8 cellular contexts compared by ENCODE assay signal in the genomic region with DNA sequence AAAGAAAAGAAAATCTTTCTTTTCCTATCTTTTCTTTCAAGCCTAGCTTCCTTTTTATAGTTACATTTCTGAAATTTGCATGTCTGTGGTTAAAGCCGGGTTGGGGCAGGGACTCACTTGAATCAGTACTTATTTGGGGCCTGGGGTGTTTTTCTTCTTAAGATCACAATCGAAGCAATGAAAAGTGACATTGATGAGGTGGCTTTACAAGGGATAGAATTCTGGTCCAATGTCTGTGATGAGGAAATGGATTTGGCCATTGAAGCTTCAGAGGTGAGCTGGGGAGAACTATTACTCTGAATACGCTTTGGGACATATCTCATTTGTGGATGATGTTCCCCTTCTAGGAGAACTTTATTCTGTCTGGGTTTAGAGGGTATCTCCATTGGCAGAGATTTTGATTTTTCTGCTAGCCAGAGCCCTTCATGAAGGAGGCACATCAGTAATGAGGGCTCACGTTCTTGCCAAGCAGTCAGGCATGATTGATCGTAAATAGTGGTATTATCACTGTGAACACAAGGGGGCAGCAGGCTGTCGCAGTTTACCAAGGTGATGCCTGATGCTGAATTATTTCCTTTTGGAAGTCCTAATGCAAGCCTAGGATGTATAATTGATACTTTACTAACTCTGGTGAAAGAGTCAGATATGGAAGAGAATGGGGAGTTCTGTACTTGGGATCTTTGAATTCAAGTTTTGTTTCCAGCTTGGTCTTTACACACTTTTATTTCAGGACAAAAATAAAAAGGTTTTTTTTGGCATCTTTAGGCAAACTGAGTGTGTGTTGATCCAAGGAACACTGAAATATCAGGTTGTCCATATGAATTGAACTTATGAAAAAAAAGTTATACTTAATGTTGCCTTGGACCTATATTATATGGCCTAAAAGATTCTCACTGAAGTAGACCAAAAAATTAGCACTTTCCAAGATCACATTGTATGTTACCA. TPM values are rescaled to one million over a fixed set of nuclear protein-coding genes. Genes with fewer than 3 reads are reported as not detected.
A peak's percentile ranks its signal among the peaks of the same experiment; 100 is the strongest.
DNase-seq lines count a peak whose midpoint lies in the region; ATAC-seq and TF ChIP-seq lines count a peak whose summit lies in the region.

No MANE protein-coding gene starts in this region.

- no peak overlapping the region for H2AFZ ChIP-seq in mesenchymal stem cell (ENCODE audit: low read depth, low read length)

- H4K91ac ChIP-seq in mesenchymal stem cell (ENCODE audit: low read length) = no peak overlapping the region

- 60% methylated on average over 6 of the region's 6 CpGs for WGBS in mesenchymal stem cell

- H3K9me3 Mint-ChIP-seq in activated CD4-positive, alpha-beta T cell treated with anti-CD3 and anti-CD28 coated beads, Interleukin-2, amount 10 ng/mL, durations not matched to agents 7 days and 5 days = no peaks in the 10 kb centered on the region

- H3K4me3 Mint-ChIP-seq in activated CD4-positive, alpha-beta T cell treated with anti-CD3 and anti-CD28 coated beads, Interleukin-2, amount 10 ng/mL, durations not matched to agents 7 days and 5 days = no peak overlapping the region

- H3K27ac Mint-ChIP-seq in activated CD4-positive, alpha-beta T cell treated with anti-CD3 and anti-CD28 coated beads, Interleukin-2, amount 10 ng/mL, durations not matched to agents 7 days and 5 days = peak overlapping the region; percentile 74

- no peak overlapping the region for H3K4ac ChIP-seq in mesenchymal stem cell (ENCODE audit: low read depth in 1 of 2, low read length in 2 of 2)

- peaks cover 45% of the 10 kb centered on the region for H3K4me1 Mint-ChIP-seq in activated CD4-positive, alpha-beta T cell treated with anti-CD3 and anti-CD28 coated beads, Interleukin-2, amount 10 ng/mL, durations not matched to agents 7 days and 5 days

- H2BK5ac ChIP-seq in mesenchymal stem cell (ENCODE audit: low read depth, low read length, poor library complexity, severe bottlenecking) = no peak overlapping the region

- H3K27me3 ChIP-seq in BLaER1 treated with 17β-estradiol and CSF1 and Interleukin-3, amounts not matched to agents 10 nM and 100 nM = no peaks in the 10 kb centered on the region
- no peaks in the 10 kb centered on the region for H3K27me3 ChIP-seq in dorsolateral prefrontal cortex
- H3K27me3 ChIP-seq in mesenchymal stem cell (ENCODE audit: control insufficient read depth in 1 of 2, insufficient read depth in 1 of 2, low read length in 2 of 2) = no peaks in the 10 kb centered on the region

- H2AK5ac ChIP-seq in mesenchymal stem cell (ENCODE audit: low read length, severe bottlenecking) = no peak overlapping the region

- intact Hi-C loops in dorsolateral prefrontal cortex (cut with DNase I) = loop anchor here in 1 of 2 donors (5.0 kb wide), 1 partner anchor 138 kb away; no protein-coding TSS in a partner anchor

- peaks cover 63% of the 10 kb centered on the region for H3K36me3 Mint-ChIP-seq in activated CD4-positive, alpha-beta T cell treated with anti-CD3 and anti-CD28 coated beads, Interleukin-2, amount 10 ng/mL, durations not matched to agents 7 days and 5 days (ENCODE audit: low read depth)

- TF ChIP-seq CTCF in HEK293 (tag by site-specific recombination; IDR thresholded peaks at IDR 0.05) = peak; percentile 60
- TF ChIP-seq CTCF in dorsolateral prefrontal cortex (IDR thresholded peaks at IDR 0.05 in 54 of 56, conservative IDR thresholded peaks at IDR 0.05 in 2 of 56; ENCODE audit: low read depth in 1 of 56, partially characterized antibody in 56 of 56) = peak; percentile 53 to 89 (median 80)

- peak overlapping the region in 10 of 11 experiments; percentile 18 to 50 (median 36); a peak in 13 of 22 replicates for H3K4me2 ChIP-seq in BLaER1 treated with 17β-estradiol and CSF1 and Interleukin-3, amounts not matched to agents 10 nM and 100 nM
- H3K4me2 ChIP-seq in mesenchymal stem cell (ENCODE audit: low read length, poor library complexity, severe bottlenecking) = no peak overlapping the region

- peak; percentile 61 for DNase-seq in NCI-H510A treated with DMSO at 0.1 percent for 48 hours (lab: John Stamatoyannopoulos, UW)
- DNase-seq in activated CD4-positive, alpha-beta T cell treated with anti-CD3 and anti-CD28 coated beads, Interleukin-2, amount 10 ng/mL, durations not matched to agents 7 days and 5 days = peak; percentile 75
- DNase-seq in dorsolateral prefrontal cortex = peak in 8 of 10 donors; percentile 28 to 68 (median 54)
- peak; percentile 65 for DNase-seq in mesenchymal stem cell
- DNase-seq in stimulated activated CD8-positive, alpha-beta memory T cell treated with anti-CD3 and anti-CD28 coated beads, Interleukin-4, amount 100 ng/mL, for 24 hours (ENCODE audit: low read depth) = peak; percentile 31

- no peak overlapping the region for H2BK15ac ChIP-seq in mesenchymal stem cell (ENCODE audit: low read depth, poor library complexity, severe bottlenecking)

- H2BK120ac ChIP-seq in mesenchymal stem cell (ENCODE audit: low read depth, low read length) = no peak overlapping the region

- H3K4me3 ChIP-seq in BLaER1 treated with 17β-estradiol and CSF1 and Interleukin-3, amounts not matched to agents 10 nM and 100 nM = no peak overlapping the region
- H3K4me3 ChIP-seq in HEK293 (ENCODE audit: low read depth, low read length) = no peak overlapping the region
- H3K4me3 ChIP-seq in dorsolateral prefrontal cortex = no peak overlapping the region
- no peak overlapping the region for H3K4me3 ChIP-seq in mesenchymal stem cell (ENCODE audit: insufficient read depth in 1 of 2, low read depth in 1 of 2, low read length in 2 of 2)

- H3K14ac ChIP-seq in mesenchymal stem cell (ENCODE audit: low read length in 2 of 2) = no peak overlapping the region

- no peak overlapping the region for H2BK12ac ChIP-seq in mesenchymal stem cell (ENCODE audit: low read length in 2 of 2)

- H3K36me3 ChIP-seq in BLaER1 treated with 17β-estradiol and CSF1 and Interleukin-3, amounts not matched to agents 10 nM and 100 nM = peaks cover 89 to 100% (median 96%) of the 10 kb centered on the region in 11 experiments
- H3K36me3 ChIP-seq in HEK293 (ENCODE audit: control insufficient read depth in 2 of 2, insufficient read depth in 1 of 2, low read length in 2 of 2) = peaks cover 95 to 97% of the 10 kb centered on the region in 2 experiments
- peaks cover 49 to 93% of the 10 kb centered on the region in 2 experiments for H3K36me3 ChIP-seq in mesenchymal stem cell (ENCODE audit: control insufficient read depth in 1 of 2, insufficient read depth in 2 of 2, low read depth in 1 of 2, low read length in 2 of 2)

- no peak overlapping the region for H3K23ac ChIP-seq in mesenchymal stem cell (ENCODE audit: low read length in 2 of 2)

- peaks cover 29 to 59% (median 37%) of the 10 kb centered on the region in 10 experiments for H3K4me1 ChIP-seq in BLaER1 treated with 17β-estradiol and CSF1 and Interleukin-3, amounts not matched to agents 10 nM and 100 nM
- H3K4me1 ChIP-seq in HEK293 (ENCODE audit: control insufficient read depth, insufficient read depth, low read length) (no peaks in the 10 kb centered on the region), mesenchymal stem cell (ENCODE audit: control insufficient read depth, insufficient read depth, low read depth, low read length) (no peaks in the 10 kb centered on the region)

- peaks cover 10% of the 10 kb centered on the region for H3K79me1 ChIP-seq in mesenchymal stem cell (replicated peaks; ENCODE audit: low read length, poor library complexity, severe bottlenecking)

- POLR2A ChIA-PET in HEK293 (lab: Yijun Ruan, JAX) = interaction anchor here (0.7 to 3.7 kb wide), 7 partner anchors 10 to 44 kb away, joined by 3 to 48 read pairs (median 6); a partner anchor contains a TSS
- POLR2A ChIA-PET in activated CD4-positive, alpha-beta T cell treated with anti-CD3 and anti-CD28 coated beads, Interleukin-2, amount 10 ng/mL, durations not matched to agents 7 days and 5 days (lab: Charles Lee) = no interaction called here

- CTCF ChIA-PET in HEK293 (lab: Yijun Ruan, JAX) = interaction anchor here (0.6 to 7.0 kb wide), 27 partner anchors 10 to 226 kb away, joined by 3 to 107 read pairs (median 4); no protein-coding TSS in a partner anchor
- CTCF ChIA-PET in activated CD4-positive, alpha-beta T cell treated with anti-CD3 and anti-CD28 coated beads, Interleukin-2, amount 10 ng/mL, durations not matched to agents 7 days and 5 days (lab: Charles Lee) = interaction anchor here (0.8 to 4.9 kb wide), 13 partner anchors 10 to 75 kb away, joined by 3 to 35 read pairs (median 4); a partner anchor contains a TSS

- no peak overlapping the region for H3K18ac ChIP-seq in mesenchymal stem cell (ENCODE audit: low read depth in 1 of 2, low read length in 2 of 2)

- H3K27me3 Mint-ChIP-seq in activated CD4-positive, alpha-beta T cell treated with anti-CD3 and anti-CD28 coated beads, Interleukin-2, amount 10 ng/mL, durations not matched to agents 7 days and 5 days = no peaks in the 10 kb centered on the region

- H3K27ac ChIP-seq in BLaER1 treated with 17β-estradiol and CSF1 and Interleukin-3, amounts not matched to agents 10 nM and 100 nM = peak overlapping the region in 4 of 11 experiments; percentile 0 to 50 (median 6); a peak in 3 of 22 replicates
- H3K27ac ChIP-seq in HEK293 (ENCODE audit: extremely low read depth, low read depth, low read length) = no peak overlapping the region
- H3K27ac ChIP-seq in dorsolateral prefrontal cortex = peak overlapping the region in 8 of 59 donors; percentile 22 to 57 (median 40)
- H3K27ac ChIP-seq in mesenchymal stem cell (ENCODE audit: low read length, poor library complexity, severe bottlenecking) = no peak overlapping the region

- H3K9me3 ChIP-seq in BLaER1 treated with 17β-estradiol and CSF1 and Interleukin-3, amounts not matched to agents 10 nM and 100 nM (replicated peaks in 1 of 11) = no peaks in the 10 kb centered on the region
- H3K9me3 ChIP-seq in HEK293 (ENCODE audit: control insufficient read depth, insufficient read depth, low read depth, low read length) (no peaks in the 10 kb centered on the region), mesenchymal stem cell (ENCODE audit: control insufficient read depth, low read length) (no peaks in the 10 kb centered on the region)

- peak overlapping the region in 4 of 11 experiments; percentile 1 to 34 (median 26); a peak in 5 of 22 replicates for H3K9ac ChIP-seq in BLaER1 treated with 17β-estradiol and CSF1 and Interleukin-3, amounts not matched to agents 10 nM and 100 nM
- H3K9ac ChIP-seq in mesenchymal stem cell (ENCODE audit: low read length) = no peak overlapping the region

- H4K20me1 ChIP-seq in BLaER1 treated with 17β-estradiol and CSF1 and Interleukin-3, amounts not matched to agents 10 nM and 100 nM = peaks cover 90 to 99% (median 97%) of the 10 kb centered on the region in 11 experiments; a peak in 21 of 22 replicates

- no peak overlapping the region for H4K8ac ChIP-seq in mesenchymal stem cell (ENCODE audit: low read length)

- ATAC-seq in HG03354 (IDR thresholded peaks at IDR 0.05; ENCODE audit: poor library complexity, severe bottlenecking, unreplicated experiment) = no peak

RNA-seq across cellular contexts. Expression of a gene that starts 14.6 kb away (rescaled TPM):
- total RNA-seq in activated CD4-positive, alpha-beta T cell treated with anti-CD3 and anti-CD28 coated beads, Interleukin-2, amount 10 ng/mL, durations not matched to agents 7 days and 5 days = 100 to 1,000 TPM; 409 to 427 TPM
- total RNA-seq in dorsolateral prefrontal cortex = 100 to 1,000 TPM; 131 to 228 (median 183) TPM
- 228 TPM for polyA plus RNA-seq in mesenchymal stem cell (2013, experiment 1 of 2)
- 191 TPM for polyA plus RNA-seq in mesenchymal stem cell (2013, experiment 2 of 2)

RNA-seq across cellular contexts. Expression of a gene that starts 29.7 kb away (rescaled TPM):
- total RNA-seq in activated CD4-positive, alpha-beta T cell treated with anti-CD3 and anti-CD28 coated beads, Interleukin-2, amount 10 ng/mL, durations not matched to agents 7 days and 5 days = 1 to 10 TPM; 2.5 to 3.0 TPM
- total RNA-seq in dorsolateral prefrontal cortex = 10 to 100 TPM; 15.3 to 57.8 (median 37.2) TPM
- 11.9 TPM for polyA plus RNA-seq in mesenchymal stem cell (2013, experiment 1 of 2)
- 11.7 TPM for polyA plus RNA-seq in mesenchymal stem cell (2013, experiment 2 of 2)

Comparison
In these comparisons a context has a peak if more than half of its experiments do, and no peak if none do; other contexts are left out.
1. RNA of a gene that starts 29.7 kb away (total RNA-seq): 15.3 to 57.8 TPM in dorsolateral prefrontal cortex; 2.5 to 3.0 TPM in activated CD4-positive, alpha-beta T cell treated with anti-CD3 and anti-CD28 coated beads, Interleukin-2, amount 10 ng/mL, durations not matched to agents 7 days and 5 days; every median in the first group is over 4 times any median in the second.
2. Peak in every context shown above with its lines, with median percentiles within 50 percentile points of each other: DNase-seq.